In genomic region chr4:100356172-100356571, GRCh38 we compare ENCODE assay signal across 23 cellular contexts.
DNase-seq lines count a peak whose midpoint lies in the region; ATAC-seq and TF ChIP-seq lines count a peak whose summit lies in the region.
"Had no signal": no experiment of that assay in that cellular context is flagged by ENCODE, and none has a peak within 500 bp of the region (broad histone marks: within the 10 kb centered on the region; RNA-seq: fewer than 3 reads in every experiment).

No MANE protein-coding gene starts in this region.

- H3K27ac ChIP-seq in breast epithelium: no peak overlapping the region
- no peak overlapping the region for H3K27ac ChIP-seq in mammary epithelial cell (ENCODE audit: insufficient read depth, low read depth, low read length)
- no peak overlapping the region for H3K27ac ChIP-seq in aorta (ENCODE audit: low read depth in 1 of 2, low read length in 2 of 2)
- H3K27ac ChIP-seq: A549, GM23248 had no signal

- H3K4me1 ChIP-seq in breast epithelium (no peaks in the 10 kb centered on the region), mammary epithelial cell (ENCODE audit: insufficient read depth, low read length) (no peaks in the 10 kb centered on the region), aorta (ENCODE audit: control insufficient read depth in 1 of 2, insufficient read depth in 2 of 2, low read length in 2 of 2) (no peaks in the 10 kb centered on the region)
- H3K4me1 ChIP-seq: A549, Caco-2, HAP-1 had no signal

- no peak overlapping the region for H3K4me2 ChIP-seq in mammary epithelial cell (ENCODE audit: insufficient read depth, low read depth, low read length)
- H3K4me2 ChIP-seq: A549 had no signal

- peaks cover 26% of the 10 kb centered on the region for H3K9me3 Mint-ChIP-seq in MCF 10A (ENCODE audit: unreplicated experiment)

- in situ Hi-C loops in mammary epithelial cell (cut with MboI; ENCODE audit: low sequenced_read_pairs in 2 of 2): no loop called here

- no peaks in the 10 kb centered on the region for H3K36me3 Mint-ChIP-seq in MCF 10A (ENCODE audit: insufficient read depth, unreplicated experiment)

- intact Hi-C loops in MCF 10A (cut with micrococcal nuclease) (no loop called here), breast epithelium (cut with DNase I; ENCODE audit: low total_unique reads) (loop anchor here (10.0 kb wide), 1 partner anchor 811 kb away; no protein-coding TSS in a partner anchor), mammary epithelial cell (cut with micrococcal nuclease) (no loop called here), aorta (cut with DNase I) (no loop called here)

- H3K4me1 Mint-ChIP-seq in MCF 10A (ENCODE audit: insufficient read depth, unreplicated experiment): no peaks in the 10 kb centered on the region

- H3K27me3 ChIP-seq in breast epithelium (no peaks in the 10 kb centered on the region), mammary epithelial cell (ENCODE audit: insufficient read depth, low read length) (no peaks in the 10 kb centered on the region), aorta (ENCODE audit: control insufficient read depth in 1 of 2, insufficient read depth in 2 of 2, low read length in 1 of 2) (no peaks in the 10 kb centered on the region)

- no peak for TF ChIP-seq CTCF in MCF 10A (IDR thresholded peaks at IDR 0.05; ENCODE audit: unreplicated experiment)
- TF ChIP-seq CTCF in breast epithelium (IDR thresholded peaks at IDR 0.05): no peak
- TF ChIP-seq CTCF in mammary epithelial cell (conservative IDR thresholded peaks at IDR 0.05 in 1 of 2, IDR thresholded peaks at IDR 0.05 in 1 of 2; ENCODE audit: extremely low read depth in 1 of 2, insufficient read depth in 1 of 2, low read depth in 1 of 2, low read length in 2 of 2): no peak

- no peak for TF ChIP-seq POLR2A in breast epithelium (IDR thresholded peaks at IDR 0.05)

- no TSS peak for BruUV-seq in MCF 10A (replicated peaks; lab: Mats Ljungman, UMichigan)
- BruUV-seq in mammary epithelial cell (replicated peaks; lab: Mats Ljungman, UMichigan): no TSS peak

- no peak overlapping the region for H2AFZ ChIP-seq in mammary epithelial cell (ENCODE audit: low read depth, low read length)
- H2AFZ ChIP-seq: GM23248 had no signal

- H3K9me3 ChIP-seq in breast epithelium: peaks cover 0 to 11% of the 10 kb centered on the region in 2 donors
- peaks cover 18% of the 10 kb centered on the region for H3K9me3 ChIP-seq in mammary epithelial cell (replicated peaks; ENCODE audit: insufficient read depth, low read length)
- H3K9me3 ChIP-seq in aorta (ENCODE audit: control insufficient read depth, low read length): no peaks in the 10 kb centered on the region
- H3K9me3 ChIP-seq: A549, HAP-1 had no signal

- POLR2A ChIA-PET in MCF 10A (lab: Yijun Ruan, JAX): interaction anchor here (1.0 kb wide), 1 partner anchor 18 kb away, joined by 4 read pairs; no protein-coding TSS in a partner anchor

- no peaks in the 10 kb centered on the region for H3K79me2 ChIP-seq in mammary epithelial cell (ENCODE audit: insufficient read depth, low read length)

- no peaks in the 10 kb centered on the region for H4K20me1 ChIP-seq in mammary epithelial cell (ENCODE audit: insufficient read depth, low read length)

- no peak overlapping the region for H3K9ac ChIP-seq in mammary epithelial cell (ENCODE audit: insufficient read depth, low read length)
- H3K9ac ChIP-seq: GM23248 had no signal

- no peaks in the 10 kb centered on the region for H3K27me3 Mint-ChIP-seq in MCF 10A (ENCODE audit: insufficient read depth, unreplicated experiment)
- H3K27me3 Mint-ChIP-seq: CD4-positive, alpha-beta T cell had no signal

- peak; percentile 48 for DNase-seq in MCF 10A (ENCODE audit: unreplicated experiment)
- no peak for DNase-seq in breast epithelium (ENCODE audit: low spot score in 2 of 2)
- DNase-seq in mammary epithelial cell: peak; percentile 62
- DNase-seq in glomerular visceral epithelial cell (ENCODE audit: extremely low spot score): peak; percentile 4
- peak; percentile 53 for DNase-seq in renal cortical epithelial cell (ENCODE audit: low read depth)
- DNase-seq in aorta: no peak
- DNase-seq: Caco-2; CD4-positive, alpha-beta T cell; EL; GM23248; NCI-H1417; NCI-H187 treated with DMSO at 0.1 percent for 48 hours; NCI-H510A; NCI-H748 treated with DMSO at 0.1 percent for 48 hours; OCI-M1; RPMI8226; SIG-M5 had no signal

- CTCF ChIA-PET in MCF 10A (lab: Yijun Ruan, JAX): no interaction called here
- CTCF ChIA-PET in mammary epithelial cell (lab: Charles Lee; ENCODE audit: low non-redundant PET): no interaction called here

- H3K4me3 ChIP-seq in breast epithelium: no peak overlapping the region
- no peak overlapping the region for H3K4me3 ChIP-seq in mammary epithelial cell (replicated peaks in 1 of 3; ENCODE audit: insufficient read depth in 1 of 3, low read depth in 2 of 3, low read length in 3 of 3)
- H3K4me3 ChIP-seq in aorta (ENCODE audit: low read length in 2 of 2): no peak overlapping the region
- H3K4me3 ChIP-seq: A549, GM12878, GM23248, HAP-1 had no signal

- no peak overlapping the region for H3K4me3 Mint-ChIP-seq in MCF 10A (ENCODE audit: unreplicated experiment)
- H3K4me3 Mint-ChIP-seq: CD4-positive, alpha-beta T cell had no signal

- no peak overlapping the region for H3K27ac Mint-ChIP-seq in MCF 10A (ENCODE audit: low read depth, unreplicated experiment)
- H3K27ac Mint-ChIP-seq: CD4-positive, alpha-beta T cell had no signal

- WGBS in mammary epithelial cell (ENCODE audit: low coverage, missing lambda C conversion rate): 83% methylated on average over 1 of the region's 1 CpG
- 79 to 88% methylated on average over 1 of the region's 1 CpG for WGBS in aorta, 2 donors

- dilution Hi-C loops in mammary epithelial cell (cut with HindIII; ENCODE audit: low sequenced_read_pairs): no loop called here

- no peaks in the 10 kb centered on the region for H3K36me3 ChIP-seq in breast epithelium
- no peaks in the 10 kb centered on the region for H3K36me3 ChIP-seq in mammary epithelial cell (ENCODE audit: insufficient read depth, low read length)
- H3K36me3 ChIP-seq in aorta (ENCODE audit: control insufficient read depth in 1 of 2, insufficient read depth in 2 of 2, low read length in 1 of 2): no peaks in the 10 kb centered on the region
- H3K36me3 ChIP-seq: HAP-1 had no signal

- no peak for ATAC-seq in aorta (ENCODE audit: low FRiP score)
- ATAC-seq in HG03039 (IDR thresholded peaks at IDR 0.05; ENCODE audit: unreplicated experiment): no peak
- ATAC-seq in HG03520 (IDR thresholded peaks at IDR 0.05; ENCODE audit: unreplicated experiment): no peak
- ATAC-seq: A549, GM12878, SK-N-SH treated with all-trans-retinoic acid at 6 μM for 48 hours had no signal

Comparison
In these comparisons a context has a peak if more than half of its experiments do, and no peak if none do; other contexts are left out.
1. DNase-seq: peak in MCF 10A (single experiment), mammary epithelial cell (single experiment), glomerular visceral epithelial cell (single experiment) and renal cortical epithelial cell (single experiment); none in breast epithelium (0 of 2) and aorta (0 of 2).